In genomic region chr1:226708342-226708780, GRCh38 we compare ENCODE assay signal across 8 cellular contexts. TPM values are rescaled to one million over a fixed set of nuclear protein-coding genes. Genes with fewer than 3 reads are reported as not detected.
DNase-seq lines count a peak whose midpoint lies in the region; ATAC-seq lines count a peak whose summit lies in the region.

No MANE protein-coding gene starts in this region.

- H3K36me3 Mint-ChIP-seq in activated CD4-positive, alpha-beta T cell treated with anti-CD3 and anti-CD28 coated beads for 36 hours (ENCODE audit: low read depth), result peaks cover 38% of the 10 kb centered on the region
- H3K36me3 Mint-ChIP-seq in T-helper 2 cell treated with Interferon-gamma antibody and Interleukin-4, amounts not matched to agents 5 μg/mL and 100 μg/mL, for 36 hours (ENCODE audit: low read depth), result peaks cover 31% of the 10 kb centered on the region
- H3K36me3 Mint-ChIP-seq in stimulated activated memory B cell treated with anti-CD40 and anti-IgM and Interleukin-4, amounts not matched to agents 10 μg/mL and 1 μg/mL and 100 μg/mL, for 72 hours, result peaks cover 22% of the 10 kb centered on the region

- no peaks in the 10 kb centered on the region for H3K9me3 Mint-ChIP-seq in activated CD4-positive, alpha-beta T cell treated with anti-CD3 and anti-CD28 coated beads for 36 hours (ENCODE audit: low read depth)
- H3K9me3 Mint-ChIP-seq in T-helper 2 cell treated with Interferon-gamma antibody and Interleukin-4, amounts not matched to agents 5 μg/mL and 100 μg/mL, for 36 hours, result no peaks in the 10 kb centered on the region
- H3K9me3 Mint-ChIP-seq in stimulated activated memory B cell treated with anti-CD40 and anti-IgM and Interleukin-4, amounts not matched to agents 10 μg/mL and 1 μg/mL and 100 μg/mL, for 72 hours, result no peaks in the 10 kb centered on the region

- H3K27ac Mint-ChIP-seq in activated CD4-positive, alpha-beta T cell treated with anti-CD3 and anti-CD28 coated beads for 36 hours, result peak overlapping the region; percentile 100
- H3K27ac Mint-ChIP-seq in T-helper 2 cell treated with Interferon-gamma antibody and Interleukin-4, amounts not matched to agents 5 μg/mL and 100 μg/mL, for 36 hours, result peak overlapping the region; percentile 84
- H3K27ac Mint-ChIP-seq in stimulated activated memory B cell treated with anti-CD40 and anti-IgM and Interleukin-4, amounts not matched to agents 10 μg/mL and 1 μg/mL and 100 μg/mL, for 72 hours, result peak overlapping the region; percentile 77

- POLR2A ChIA-PET in activated CD4-positive, alpha-beta T cell treated with anti-CD3 and anti-CD28 coated beads for 36 hours (lab: Charles Lee), result interaction anchor here (0.5 to 1.0 kb wide), 3 partner anchors 15 to 118 kb away, joined by 3 to 6 read pairs (median 4); no protein-coding TSS in a partner anchor

- no peaks in the 10 kb centered on the region for H3K27me3 Mint-ChIP-seq in activated CD4-positive, alpha-beta T cell treated with anti-CD3 and anti-CD28 coated beads for 36 hours
- H3K27me3 Mint-ChIP-seq in T-helper 2 cell treated with Interferon-gamma antibody and Interleukin-4, amounts not matched to agents 5 μg/mL and 100 μg/mL, for 36 hours (ENCODE audit: low read depth), result no peaks in the 10 kb centered on the region
- H3K27me3 Mint-ChIP-seq in stimulated activated memory B cell treated with anti-CD40 and anti-IgM and Interleukin-4, amounts not matched to agents 10 μg/mL and 1 μg/mL and 100 μg/mL, for 72 hours, result no peaks in the 10 kb centered on the region

- DNase-seq in activated CD4-positive, alpha-beta T cell treated with anti-CD3 and anti-CD28 coated beads for 36 hours, result peak; percentile 63
- DNase-seq in activated CD4-positive, alpha-beta T cell treated with anti-CD3 and anti-CD28 coated beads for 1 hour, result no peak
- no peak for DNase-seq in T-helper 2 cell treated with Interferon-gamma antibody and Interleukin-4, amounts not matched to agents 5 μg/mL and 100 μg/mL, for 36 hours (ENCODE audit: low spot score)
- DNase-seq in fibroblast of gingiva (ENCODE audit: low read depth), result peak; percentile 82
- no peak for DNase-seq in HT-29 (ENCODE audit: low spot score)
- no peak for DNase-seq in iPS-NIHi7 (ENCODE audit: extremely low spot score)

- CTCF ChIA-PET in activated CD4-positive, alpha-beta T cell treated with anti-CD3 and anti-CD28 coated beads for 36 hours (lab: Charles Lee), result interaction anchor here (0.8 to 4.2 kb wide), 13 partner anchors 9 to 52 kb away, joined by 3 to 27 read pairs (median 4); no protein-coding TSS in a partner anchor

- peaks cover 93% of the 10 kb centered on the region for H3K4me1 Mint-ChIP-seq in activated CD4-positive, alpha-beta T cell treated with anti-CD3 and anti-CD28 coated beads for 36 hours
- H3K4me1 Mint-ChIP-seq in T-helper 2 cell treated with Interferon-gamma antibody and Interleukin-4, amounts not matched to agents 5 μg/mL and 100 μg/mL, for 36 hours (ENCODE audit: low read depth), result peaks cover 67% of the 10 kb centered on the region
- H3K4me1 Mint-ChIP-seq in stimulated activated memory B cell treated with anti-CD40 and anti-IgM and Interleukin-4, amounts not matched to agents 10 μg/mL and 1 μg/mL and 100 μg/mL, for 72 hours, result peaks cover 59% of the 10 kb centered on the region

- peak; percentile 75 for ATAC-seq in activated CD4-positive, alpha-beta T cell treated with anti-CD3 and anti-CD28 coated beads for 36 hours
- no peak for ATAC-seq in stimulated activated memory B cell treated with anti-CD40 and anti-IgM and Interleukin-4, amounts not matched to agents 10 μg/mL and 1 μg/mL and 100 μg/mL, for 72 hours
- no peak for ATAC-seq in GM18870 (IDR thresholded peaks at IDR 0.05; ENCODE audit: unreplicated experiment)

- H3K4me3 Mint-ChIP-seq in activated CD4-positive, alpha-beta T cell treated with anti-CD3 and anti-CD28 coated beads for 36 hours, result peak overlapping the region; percentile 34
- peak overlapping the region; percentile 61 for H3K4me3 Mint-ChIP-seq in T-helper 2 cell treated with Interferon-gamma antibody and Interleukin-4, amounts not matched to agents 5 μg/mL and 100 μg/mL, for 36 hours
- no peak overlapping the region for H3K4me3 Mint-ChIP-seq in stimulated activated memory B cell treated with anti-CD40 and anti-IgM and Interleukin-4, amounts not matched to agents 10 μg/mL and 1 μg/mL and 100 μg/mL, for 72 hours

- intact Hi-C loops in activated CD4-positive, alpha-beta T cell treated with anti-CD3 and anti-CD28 coated beads for 36 hours (cut with DNase I, micrococcal nuclease), result no loop called here

RNA-seq across cellular contexts. Expression of gene ITPKB, which starts 30.7 kb away (rescaled TPM):
- total RNA-seq in activated CD4-positive, alpha-beta T cell treated with anti-CD3 and anti-CD28 coated beads for 36 hours, result 10 to 100 TPM; 31.0 to 31.9 TPM
- total RNA-seq in HT-29 (2014; rRNA removed; shearing (Covaris generic)), result 2.9 and 3.7 TPM in 2 replicates

Comparison
In these comparisons a context has a peak if more than half of its experiments do, and no peak if none do; other contexts are left out.
1. DNase-seq: peak in activated CD4-positive, alpha-beta T cell treated with anti-CD3 and anti-CD28 coated beads for 36 hours (single experiment) and fibroblast of gingiva (single experiment); none in activated CD4-positive, alpha-beta T cell treated with anti-CD3 and anti-CD28 coated beads for 1 hour (single experiment), T-helper 2 cell treated with Interferon-gamma antibody and Interleukin-4, amounts not matched to agents 5 μg/mL and 100 μg/mL, for 36 hours (single experiment), HT-29 (single experiment) and iPS-NIHi7 (single experiment).
2. Peak in every context shown above with its lines, with median percentiles within 50 percentile points of each other: H3K27ac Mint-ChIP-seq.